In the genomic region with DNA sequence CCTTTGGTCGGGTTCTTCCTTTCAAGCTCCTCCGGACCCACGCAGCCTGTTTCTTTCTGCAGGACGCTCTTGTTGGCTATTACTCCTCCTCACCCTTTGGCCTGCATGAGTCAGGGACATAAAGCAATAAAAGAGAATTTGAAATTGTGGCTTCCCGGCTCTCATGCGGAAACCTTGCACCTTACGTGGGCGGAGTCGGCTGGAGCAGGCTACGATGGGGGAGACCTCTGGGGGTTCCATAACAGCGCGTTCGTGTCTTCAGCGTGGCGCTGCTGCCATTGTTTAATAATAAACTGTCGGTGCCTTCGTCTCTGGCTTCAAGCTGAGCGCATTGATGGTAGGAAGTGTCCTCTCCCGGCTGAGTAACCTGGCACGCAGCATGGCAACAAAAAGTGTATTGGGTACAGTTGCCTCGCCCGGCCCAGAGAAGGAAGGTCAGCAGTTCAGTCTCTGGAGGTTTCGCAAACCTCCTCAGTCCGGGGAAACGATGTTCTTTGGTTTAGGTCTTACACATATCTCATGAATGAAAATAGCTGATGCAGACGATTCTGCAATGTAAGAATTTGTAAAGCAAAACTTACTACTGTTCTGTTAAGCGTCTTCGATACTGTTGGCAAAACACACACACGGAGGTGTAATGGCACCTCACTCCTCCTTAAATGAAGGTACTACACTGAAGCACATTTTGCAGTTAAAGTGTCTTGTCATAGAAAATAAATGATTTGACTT, we compare ENCODE assay signal across 1 cellular context.
TF ChIP-seq lines count a peak whose summit lies in the region.

No MANE protein-coding gene starts in this region.

TF ChIP-seq in HepG2, 621 proteins besides CTCF, POLR2A, EP300 and RAD21 (continued from another document):
- TF ChIP-seq ZBTB2 (CRISPR knock-in tag; IDR thresholded peaks at IDR 0.05; ENCODE audit: low read depth) (no peak), ZNF709 (CRISPR knock-in tag; IDR thresholded peaks at IDR 0.05) (0 out of 2 replicates have a peak, but pooled peaks have one; percentile 20), GATAD1 (CRISPR knock-in tag; IDR thresholded peaks at IDR 0.05) (no peak), CBX5 (CRISPR knock-in tag; IDR thresholded peaks at IDR 0.05; ENCODE audit: borderline replicate concordance) (no peak), NKX3-1 (CRISPR knock-in tag; IDR thresholded peaks at IDR 0.05) (0 out of 2 replicates have a peak, but pooled peaks have one; percentile 1), ZNF558 (CRISPR knock-in tag; IDR thresholded peaks at IDR 0.05; ENCODE audit: borderline replicate concordance) (no peak), BATF2 (CRISPR knock-in tag; IDR thresholded peaks at IDR 0.05) (0 out of 2 replicates have a peak, but pooled peaks have one; percentile 73), SPEN (CRISPR knock-in tag; IDR thresholded peaks at IDR 0.05; ENCODE audit: low read depth) (no peak), ISL2 (CRISPR knock-in tag; IDR thresholded peaks at IDR 0.05) (no peak), ESRRA (CRISPR knock-in tag; IDR thresholded peaks at IDR 0.05; ENCODE audit: low read depth) (no peak), PHF8 (CRISPR knock-in tag; IDR thresholded peaks at IDR 0.05) (peak; percentile 1; the same call in 1 of the 2 replicates), SOX5 (CRISPR knock-in tag; IDR thresholded peaks at IDR 0.05; ENCODE audit: borderline replicate concordance) (no peak; the same call in 1 of the 2 replicates), XBP1 (CRISPR knock-in tag; IDR thresholded peaks at IDR 0.05) (no peak), RXRA (CRISPR knock-in tag; IDR thresholded peaks at IDR 0.05) (0 out of 2 replicates have a peak, but pooled peaks have one; percentile 15), ZFP91 (CRISPR knock-in tag; IDR thresholded peaks at IDR 0.05; ENCODE audit: borderline replicate concordance) (peak; percentile 78; the same call in 1 of the 2 replicates), TGIF2 (CRISPR knock-in tag; IDR thresholded peaks at IDR 0.05) (no peak), CHD2 (IDR thresholded peaks at IDR 0.05; ENCODE audit: low read depth, low read length) (no peak), ZFP36 (IDR thresholded peaks at IDR 0.05; ENCODE audit: borderline replicate concordance, low read depth, low read length, partially characterized antibody) (no peak), ZSCAN29 (CRISPR knock-in tag; conservative IDR thresholded peaks at IDR 0.05) (no peak), ZBTB3 (CRISPR knock-in tag; IDR thresholded peaks at IDR 0.05; ENCODE audit: borderline replicate concordance, low read depth) (no peak), HNRNPL (IDR thresholded peaks at IDR 0.05; ENCODE audit: low read depth, low read length) (0 out of 2 replicates have a peak, but pooled peaks have one; percentile 12), ZNF260 (CRISPR knock-in tag; IDR thresholded peaks at IDR 0.05; ENCODE audit: borderline replicate concordance, low read depth) (no peak)
- TF ChIP-seq, protein P1, sequence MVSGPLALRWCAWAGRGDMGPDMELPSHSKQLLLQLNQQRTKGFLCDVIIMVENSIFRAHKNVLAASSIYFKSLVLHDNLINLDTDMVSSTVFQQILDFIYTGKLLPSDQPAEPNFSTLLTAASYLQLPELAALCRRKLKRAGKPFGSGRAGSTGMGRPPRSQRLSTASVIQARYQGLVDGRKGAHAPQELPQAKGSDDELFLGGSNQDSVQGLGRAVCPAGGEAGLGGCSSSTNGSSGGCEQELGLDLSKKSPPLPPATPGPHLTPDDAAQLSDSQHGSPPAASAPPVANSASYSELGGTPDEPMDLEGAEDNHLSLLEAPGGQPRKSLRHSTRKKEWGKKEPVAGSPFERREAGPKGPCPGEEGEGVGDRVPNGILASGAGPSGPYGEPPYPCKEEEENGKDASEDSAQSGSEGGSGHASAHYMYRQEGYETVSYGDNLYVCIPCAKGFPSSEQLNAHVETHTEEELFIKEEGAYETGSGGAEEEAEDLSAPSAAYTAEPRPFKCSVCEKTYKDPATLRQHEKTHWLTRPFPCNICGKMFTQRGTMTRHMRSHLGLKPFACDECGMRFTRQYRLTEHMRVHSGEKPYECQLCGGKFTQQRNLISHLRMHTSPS (CRISPR knock-in tag; IDR thresholded peaks at IDR 0.05; ENCODE audit: low read depth), result no peak
- TF ChIP-seq, protein P2, sequence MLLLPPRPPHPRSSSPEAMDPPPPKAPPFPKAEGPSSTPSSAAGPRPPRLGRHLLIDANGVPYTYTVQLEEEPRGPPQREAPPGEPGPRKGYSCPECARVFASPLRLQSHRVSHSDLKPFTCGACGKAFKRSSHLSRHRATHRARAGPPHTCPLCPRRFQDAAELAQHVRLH (CRISPR knock-in tag; IDR thresholded peaks at IDR 0.05; ENCODE audit: borderline replicate concordance, low read depth), result no peak; the same call in 1 of the 2 replicates
- TF ChIP-seq, protein P3, sequence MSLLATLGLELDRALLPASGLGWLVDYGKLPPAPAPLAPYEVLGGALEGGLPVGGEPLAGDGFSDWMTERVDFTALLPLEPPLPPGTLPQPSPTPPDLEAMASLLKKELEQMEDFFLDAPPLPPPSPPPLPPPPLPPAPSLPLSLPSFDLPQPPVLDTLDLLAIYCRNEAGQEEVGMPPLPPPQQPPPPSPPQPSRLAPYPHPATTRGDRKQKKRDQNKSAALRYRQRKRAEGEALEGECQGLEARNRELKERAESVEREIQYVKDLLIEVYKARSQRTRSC (CRISPR knock-in tag; IDR thresholded peaks at IDR 0.05; ENCODE audit: low read depth), result no peak
- TF ChIP-seq, protein P4, sequence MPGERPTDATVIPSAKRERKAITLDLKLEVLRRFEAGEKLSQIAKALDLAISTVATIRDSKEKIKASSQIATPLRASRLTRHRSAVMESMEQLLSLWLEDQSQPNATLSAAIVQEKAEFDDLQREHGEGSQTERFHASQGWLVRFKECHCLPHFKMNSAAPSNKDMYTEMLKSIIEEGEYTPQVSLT (CRISPR knock-in tag; IDR thresholded peaks at IDR 0.05; ENCODE audit: borderline replicate concordance, low read depth), result no peak
- TF ChIP-seq, protein P5, sequence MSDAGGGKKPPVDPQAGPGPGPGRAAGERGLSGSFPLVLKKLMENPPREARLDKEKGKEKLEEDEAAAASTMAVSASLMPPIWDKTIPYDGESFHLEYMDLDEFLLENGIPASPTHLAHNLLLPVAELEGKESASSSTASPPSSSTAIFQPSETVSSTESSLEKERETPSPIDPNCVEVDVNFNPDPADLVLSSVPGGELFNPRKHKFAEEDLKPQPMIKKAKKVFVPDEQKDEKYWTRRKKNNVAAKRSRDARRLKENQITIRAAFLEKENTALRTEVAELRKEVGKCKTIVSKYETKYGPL (CRISPR knock-in tag; IDR thresholded peaks at IDR 0.05), result no peak
TF ChIP-seq in HepG2: peak in this region for 40.
